ENCODE assay signal across 9 cellular contexts in genomic region chr5:10704949-10705621, GRCh38. TPM values are rescaled to one million over a fixed set of nuclear protein-coding genes. Genes with fewer than 3 reads are reported as not detected.
DNase-seq lines count a peak whose midpoint lies in the region; ATAC-seq and TF ChIP-seq lines count a peak whose summit lies in the region.
"Had no signal": no experiment of that assay in that cellular context is flagged by ENCODE, and none has a peak within 500 bp of the region (broad histone marks: within the 10 kb centered on the region; RNA-seq: fewer than 3 reads in every experiment).

No MANE protein-coding gene starts in this region.

- H3K9me3 ChIP-seq in left ventricle myocardium inferior (replicated peaks) (no peaks in the 10 kb centered on the region), OCI-LY1 (ENCODE audit: low read length) (no peaks in the 10 kb centered on the region), thyroid gland (no peaks in the 10 kb centered on the region)
- no peaks in the 10 kb centered on the region for H3K9me3 ChIP-seq in effector memory CD4-positive, alpha-beta T cell (ENCODE audit: control insufficient read depth, low read length)

- ATAC-seq in Right ventricle myocardium superior (ENCODE audit: poor library complexity): no peak
- no peak for ATAC-seq in HG03139 (IDR thresholded peaks at IDR 0.05; ENCODE audit: unreplicated experiment)

- H3K4me1 ChIP-seq in left ventricle myocardium inferior (peaks cover 43% of the 10 kb centered on the region), OCI-LY1 (ENCODE audit: insufficient read depth, low read length, severe bottlenecking) (peaks cover 69% of the 10 kb centered on the region), thyroid gland (peaks cover 45 to 46% of the 10 kb centered on the region in 2 donors)
- H3K4me1 ChIP-seq in effector memory CD4-positive, alpha-beta T cell (ENCODE audit: control insufficient read depth, insufficient read depth, low read length, poor library complexity, severe bottlenecking): peaks cover 12% of the 10 kb centered on the region

- no peak for TF ChIP-seq POLR2A in thyroid gland (IDR thresholded peaks at IDR 0.05)

- H3K79me2 ChIP-seq in OCI-LY1 (ENCODE audit: insufficient read depth, low read length): no peaks in the 10 kb centered on the region

- DNase-seq in left ventricle myocardium inferior (no peak), Right ventricle myocardium superior (no peak), epidermal melanocyte (ENCODE audit: insufficient read length, low spot score) (peak; percentile 48), thyroid gland (no peak), SK-N-DZ (ENCODE audit: low spot score) (no peak)
- no peak for DNase-seq in effector memory CD4-positive, alpha-beta T cell

- no peaks in the 10 kb centered on the region for H3F3A ChIP-seq in OCI-LY1 (ENCODE audit: insufficient read depth, low read length)

- H3K4me3 ChIP-seq in left ventricle myocardium inferior (no peak overlapping the region), OCI-LY1 (ENCODE audit: low read depth, low read length, poor library complexity, severe bottlenecking) (no peak overlapping the region), thyroid gland (replicated peaks in 1 of 3) (no peak overlapping the region)
- no peak overlapping the region for H3K4me3 ChIP-seq in effector memory CD4-positive, alpha-beta T cell (ENCODE audit: insufficient read depth, low read depth, low read length, poor library complexity, severe bottlenecking)
- H3K4me3 ChIP-seq: SK-N-MC had no signal

- no peak overlapping the region; the same call in 1 of the 2 replicates for H3K9ac ChIP-seq in OCI-LY1 (ENCODE audit: low read length)

- H4K20me1 ChIP-seq in OCI-LY1 (ENCODE audit: insufficient read depth, low read length): no peaks in the 10 kb centered on the region; the same call in 1 of the 2 replicates

- intact Hi-C loops in left ventricle myocardium inferior (cut with micrococcal nuclease) (no loop called here), Right ventricle myocardium superior (cut with DNase I) (loop anchor here (5.0 kb wide), 1 partner anchor 52 kb away; no protein-coding TSS in a partner anchor), thyroid gland (cut with DNase I) (no loop called here)

- H3K9me2 ChIP-seq in OCI-LY1 (ENCODE audit: low read depth, low read length): no peaks in the 10 kb centered on the region

- H3K4me2 ChIP-seq in OCI-LY1 (ENCODE audit: low read length): no peak overlapping the region; the same call in 1 of the 2 replicates

- H3K36me3 ChIP-seq in left ventricle myocardium inferior: no peaks in the 10 kb centered on the region
- peaks cover 11% of the 10 kb centered on the region for H3K36me3 ChIP-seq in OCI-LY1 (ENCODE audit: insufficient read depth, low read length)
- H3K36me3 ChIP-seq in thyroid gland: no peaks in the 10 kb centered on the region
- no peaks in the 10 kb centered on the region for H3K36me3 ChIP-seq in effector memory CD4-positive, alpha-beta T cell (ENCODE audit: control insufficient read depth, insufficient read depth, low read length)

- H3K27me3 ChIP-seq in left ventricle myocardium inferior (ENCODE audit: low read depth) (no peaks in the 10 kb centered on the region), OCI-LY1 (ENCODE audit: insufficient read depth, low read length) (no peaks in the 10 kb centered on the region), thyroid gland (no peaks in the 10 kb centered on the region)
- H3K27me3 ChIP-seq in effector memory CD4-positive, alpha-beta T cell (replicated peaks; ENCODE audit: control insufficient read depth, insufficient read depth, low read length, poor library complexity, severe bottlenecking): no peaks in the 10 kb centered on the region

- TF ChIP-seq CTCF in left ventricle myocardium inferior (IDR thresholded peaks at IDR 0.05; ENCODE audit: borderline replicate concordance) (no peak), OCI-LY1 (IDR thresholded peaks at IDR 0.05; ENCODE audit: low read length) (no peak), thyroid gland (IDR thresholded peaks at IDR 0.05) (no peak)

- H3K27ac ChIP-seq in left ventricle myocardium inferior (replicated peaks) (peak overlapping the region; percentile 43), OCI-LY1 (ENCODE audit: low read depth, low read length, poor library complexity, severe bottlenecking) (peak overlapping the region; percentile 39), thyroid gland (peak overlapping the region in 2 of 3 donors; percentile 95 to 97)
- H3K27ac ChIP-seq in effector memory CD4-positive, alpha-beta T cell (ENCODE audit: insufficient read depth, low read length, poor library complexity, severe bottlenecking): no peak overlapping the region
- H3K27ac ChIP-seq: SK-N-MC had no signal

- no peak overlapping the region for H2AFZ ChIP-seq in OCI-LY1 (ENCODE audit: low read length)

- 77 to 80% methylated on average over 10 of the region's 10 CpGs for WGBS in thyroid gland, 2 donors

RNA-seq across cellular contexts. Expression of gene DAP, which starts 55.9 kb away (rescaled TPM):
- 22.9 TPM for total RNA-seq in left ventricle myocardium inferior
- total RNA-seq in Right ventricle myocardium superior: 13.6 TPM
- total RNA-seq in thyroid gland: 100 to 1,000 TPM in 3 of 4 donors, 10 to 100 TPM in 1; 66.1 to 130 (median 106) TPM
- 16.2 and 17.1 TPM in 2 replicates for polyA plus RNA-seq in SK-N-DZ (2014; cell fraction: cytosol; rRNA removed)
- 9.0 and 21.5 TPM in 2 replicates for polyA plus RNA-seq in SK-N-DZ (2014; cell fraction: nucleus; rRNA removed)
